In the genomic region with DNA sequence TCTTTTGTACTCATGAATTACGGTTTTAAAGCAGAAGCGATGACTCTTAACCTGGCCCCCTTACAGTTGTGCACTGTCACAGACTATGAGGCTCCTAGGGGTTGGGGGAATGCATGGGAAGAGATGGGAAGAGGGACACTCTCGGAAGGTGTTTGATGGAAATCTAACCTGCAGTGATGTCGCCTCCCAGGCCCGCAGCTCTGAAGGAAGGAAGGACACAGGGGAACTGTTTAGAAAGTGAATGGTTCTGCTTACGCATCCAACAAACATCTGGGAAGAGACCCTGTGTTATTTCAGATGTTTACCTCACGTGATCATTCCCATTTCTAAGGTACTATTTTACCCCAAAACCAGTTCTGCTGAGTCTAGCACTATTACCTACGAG, we compare ENCODE assay signal across 2 cellular contexts.
TF ChIP-seq lines count a peak whose summit lies in the region.

No MANE protein-coding gene starts in this region.

TF ChIP-seq in GM23338, 12 proteins besides CTCF, POLR2A, EP300 and RAD21 (continues in another document):
- TF ChIP-seq, protein P1, sequence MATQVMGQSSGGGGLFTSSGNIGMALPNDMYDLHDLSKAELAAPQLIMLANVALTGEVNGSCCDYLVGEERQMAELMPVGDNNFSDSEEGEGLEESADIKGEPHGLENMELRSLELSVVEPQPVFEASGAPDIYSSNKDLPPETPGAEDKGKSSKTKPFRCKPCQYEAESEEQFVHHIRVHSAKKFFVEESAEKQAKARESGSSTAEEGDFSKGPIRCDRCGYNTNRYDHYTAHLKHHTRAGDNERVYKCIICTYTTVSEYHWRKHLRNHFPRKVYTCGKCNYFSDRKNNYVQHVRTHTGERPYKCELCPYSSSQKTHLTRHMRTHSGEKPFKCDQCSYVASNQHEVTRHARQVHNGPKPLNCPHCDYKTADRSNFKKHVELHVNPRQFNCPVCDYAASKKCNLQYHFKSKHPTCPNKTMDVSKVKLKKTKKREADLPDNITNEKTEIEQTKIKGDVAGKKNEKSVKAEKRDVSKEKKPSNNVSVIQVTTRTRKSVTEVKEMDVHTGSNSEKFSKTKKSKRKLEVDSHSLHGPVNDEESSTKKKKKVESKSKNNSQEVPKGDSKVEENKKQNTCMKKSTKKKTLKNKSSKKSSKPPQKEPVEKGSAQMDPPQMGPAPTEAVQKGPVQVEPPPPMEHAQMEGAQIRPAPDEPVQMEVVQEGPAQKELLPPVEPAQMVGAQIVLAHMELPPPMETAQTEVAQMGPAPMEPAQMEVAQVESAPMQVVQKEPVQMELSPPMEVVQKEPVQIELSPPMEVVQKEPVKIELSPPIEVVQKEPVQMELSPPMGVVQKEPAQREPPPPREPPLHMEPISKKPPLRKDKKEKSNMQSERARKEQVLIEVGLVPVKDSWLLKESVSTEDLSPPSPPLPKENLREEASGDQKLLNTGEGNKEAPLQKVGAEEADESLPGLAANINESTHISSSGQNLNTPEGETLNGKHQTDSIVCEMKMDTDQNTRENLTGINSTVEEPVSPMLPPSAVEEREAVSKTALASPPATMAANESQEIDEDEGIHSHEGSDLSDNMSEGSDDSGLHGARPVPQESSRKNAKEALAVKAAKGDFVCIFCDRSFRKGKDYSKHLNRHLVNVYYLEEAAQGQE (IDR thresholded peaks at IDR 0.05; ENCODE audit: unreplicated experiment) = no peak
- TF ChIP-seq, protein P2, sequence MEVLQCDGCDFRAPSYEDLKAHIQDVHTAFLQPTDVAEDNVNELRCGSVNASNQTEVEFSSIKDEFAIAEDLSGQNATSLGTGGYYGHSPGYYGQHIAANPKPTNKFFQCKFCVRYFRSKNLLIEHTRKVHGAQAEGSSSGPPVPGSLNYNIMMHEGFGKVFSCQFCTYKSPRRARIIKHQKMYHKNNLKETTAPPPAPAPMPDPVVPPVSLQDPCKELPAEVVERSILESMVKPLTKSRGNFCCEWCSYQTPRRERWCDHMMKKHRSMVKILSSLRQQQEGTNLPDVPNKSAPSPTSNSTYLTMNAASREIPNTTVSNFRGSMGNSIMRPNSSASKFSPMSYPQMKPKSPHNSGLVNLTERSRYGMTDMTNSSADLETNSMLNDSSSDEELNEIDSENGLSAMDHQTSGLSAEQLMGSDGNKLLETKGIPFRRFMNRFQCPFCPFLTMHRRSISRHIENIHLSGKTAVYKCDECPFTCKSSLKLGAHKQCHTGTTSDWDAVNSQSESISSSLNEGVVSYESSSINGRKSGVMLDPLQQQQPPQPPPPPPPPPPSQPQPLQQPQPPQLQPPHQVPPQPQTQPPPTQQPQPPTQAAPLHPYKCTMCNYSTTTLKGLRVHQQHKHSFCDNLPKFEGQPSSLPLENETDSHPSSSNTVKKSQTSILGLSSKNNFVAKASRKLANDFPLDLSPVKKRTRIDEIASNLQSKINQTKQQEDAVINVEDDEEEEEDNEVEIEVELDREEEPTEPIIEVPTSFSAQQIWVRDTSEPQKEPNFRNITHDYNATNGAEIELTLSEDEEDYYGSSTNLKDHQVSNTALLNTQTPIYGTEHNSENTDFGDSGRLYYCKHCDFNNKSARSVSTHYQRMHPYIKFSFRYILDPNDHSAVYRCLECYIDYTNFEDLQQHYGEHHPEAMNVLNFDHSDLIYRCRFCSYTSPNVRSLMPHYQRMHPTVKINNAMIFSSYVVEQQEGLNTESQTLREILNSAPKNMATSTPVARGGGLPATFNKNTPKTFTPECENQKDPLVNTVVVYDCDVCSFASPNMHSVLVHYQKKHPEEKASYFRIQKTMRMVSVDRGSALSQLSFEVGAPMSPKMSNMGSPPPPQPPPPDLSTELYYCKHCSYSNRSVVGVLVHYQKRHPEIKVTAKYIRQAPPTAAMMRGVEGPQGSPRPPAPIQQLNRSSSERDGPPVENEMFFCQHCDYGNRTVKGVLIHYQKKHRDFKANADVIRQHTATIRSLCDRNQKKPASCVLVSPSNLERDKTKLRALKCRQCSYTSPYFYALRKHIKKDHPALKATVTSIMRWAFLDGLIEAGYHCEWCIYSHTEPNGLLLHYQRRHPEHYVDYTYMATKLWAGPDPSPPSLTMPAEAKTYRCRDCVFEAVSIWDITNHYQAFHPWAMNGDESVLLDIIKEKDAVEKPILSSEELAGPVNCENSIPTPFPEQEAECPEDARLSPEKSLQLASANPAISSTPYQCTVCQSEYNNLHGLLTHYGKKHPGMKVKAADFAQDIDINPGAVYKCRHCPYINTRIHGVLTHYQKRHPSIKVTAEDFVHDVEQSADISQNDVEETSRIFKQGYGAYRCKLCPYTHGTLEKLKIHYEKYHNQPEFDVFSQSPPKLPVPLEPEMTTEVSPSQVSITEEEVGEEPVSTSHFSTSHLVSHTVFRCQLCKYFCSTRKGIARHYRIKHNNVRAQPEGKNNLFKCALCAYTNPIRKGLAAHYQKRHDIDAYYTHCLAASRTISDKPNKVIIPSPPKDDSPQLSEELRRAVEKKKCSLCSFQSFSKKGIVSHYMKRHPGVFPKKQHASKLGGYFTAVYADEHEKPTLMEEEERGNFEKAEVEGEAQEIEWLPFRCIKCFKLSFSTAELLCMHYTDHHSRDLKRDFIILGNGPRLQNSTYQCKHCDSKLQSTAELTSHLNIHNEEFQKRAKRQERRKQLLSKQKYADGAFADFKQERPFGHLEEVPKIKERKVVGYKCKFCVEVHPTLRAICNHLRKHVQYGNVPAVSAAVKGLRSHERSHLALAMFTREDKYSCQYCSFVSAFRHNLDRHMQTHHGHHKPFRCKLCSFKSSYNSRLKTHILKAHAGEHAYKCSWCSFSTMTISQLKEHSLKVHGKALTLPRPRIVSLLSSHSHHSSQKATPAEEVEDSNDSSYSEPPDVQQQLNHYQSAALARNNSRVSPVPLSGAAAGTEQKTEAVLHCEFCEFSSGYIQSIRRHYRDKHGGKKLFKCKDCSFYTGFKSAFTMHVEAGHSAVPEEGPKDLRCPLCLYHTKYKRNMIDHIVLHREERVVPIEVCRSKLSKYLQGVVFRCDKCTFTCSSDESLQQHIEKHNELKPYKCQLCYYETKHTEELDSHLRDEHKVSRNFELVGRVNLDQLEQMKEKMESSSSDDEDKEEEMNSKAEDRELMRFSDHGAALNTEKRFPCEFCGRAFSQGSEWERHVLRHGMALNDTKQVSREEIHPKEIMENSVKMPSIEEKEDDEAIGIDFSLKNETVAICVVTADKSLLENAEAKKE (CRISPR knock-in tag; IDR thresholded peaks at IDR 0.05) = no peak
- TF ChIP-seq EZH2 (IDR thresholded peaks at IDR 0.05; ENCODE audit: low read depth, unreplicated experiment) (no peak), NANOG (IDR thresholded peaks at IDR 0.05; ENCODE audit: borderline replicate concordance) (no peak), ZNF331 (CRISPR knock-in tag; IDR thresholded peaks at IDR 0.05; ENCODE audit: low read depth) (no peak), CREB1 (CRISPR knock-in tag; IDR thresholded peaks at IDR 0.05; ENCODE audit: low read depth) (no peak), JUNB (IDR thresholded peaks at IDR 0.05; ENCODE audit: unreplicated experiment) (no peak), STAT1 (IDR thresholded peaks at IDR 0.05; ENCODE audit: unreplicated experiment) (no peak), EZH2phosphoT487 (IDR thresholded peaks at IDR 0.05; ENCODE audit: unreplicated experiment) (no peak)
- TF ChIP-seq, protein P3, sequence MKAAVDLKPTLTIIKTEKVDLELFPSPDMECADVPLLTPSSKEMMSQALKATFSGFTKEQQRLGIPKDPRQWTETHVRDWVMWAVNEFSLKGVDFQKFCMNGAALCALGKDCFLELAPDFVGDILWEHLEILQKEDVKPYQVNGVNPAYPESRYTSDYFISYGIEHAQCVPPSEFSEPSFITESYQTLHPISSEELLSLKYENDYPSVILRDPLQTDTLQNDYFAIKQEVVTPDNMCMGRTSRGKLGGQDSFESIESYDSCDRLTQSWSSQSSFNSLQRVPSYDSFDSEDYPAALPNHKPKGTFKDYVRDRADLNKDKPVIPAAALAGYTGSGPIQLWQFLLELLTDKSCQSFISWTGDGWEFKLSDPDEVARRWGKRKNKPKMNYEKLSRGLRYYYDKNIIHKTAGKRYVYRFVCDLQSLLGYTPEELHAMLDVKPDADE (IDR thresholded peaks at IDR 0.05) = no peak

TF ChIP-seq in WTC11, 78 proteins besides CTCF, POLR2A, EP300 and RAD21 (continued from another document):
- TF ChIP-seq, protein P4, sequence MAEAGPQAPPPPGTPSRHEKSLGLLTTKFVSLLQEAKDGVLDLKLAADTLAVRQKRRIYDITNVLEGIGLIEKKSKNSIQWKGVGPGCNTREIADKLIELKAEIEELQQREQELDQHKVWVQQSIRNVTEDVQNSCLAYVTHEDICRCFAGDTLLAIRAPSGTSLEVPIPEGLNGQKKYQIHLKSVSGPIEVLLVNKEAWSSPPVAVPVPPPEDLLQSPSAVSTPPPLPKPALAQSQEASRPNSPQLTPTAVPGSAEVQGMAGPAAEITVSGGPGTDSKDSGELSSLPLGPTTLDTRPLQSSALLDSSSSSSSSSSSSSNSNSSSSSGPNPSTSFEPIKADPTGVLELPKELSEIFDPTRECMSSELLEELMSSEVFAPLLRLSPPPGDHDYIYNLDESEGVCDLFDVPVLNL (CRISPR knock-in tag; IDR thresholded peaks at IDR 0.05; ENCODE audit: borderline replicate concordance, low read depth) = no peak
- TF ChIP-seq, protein P5, sequence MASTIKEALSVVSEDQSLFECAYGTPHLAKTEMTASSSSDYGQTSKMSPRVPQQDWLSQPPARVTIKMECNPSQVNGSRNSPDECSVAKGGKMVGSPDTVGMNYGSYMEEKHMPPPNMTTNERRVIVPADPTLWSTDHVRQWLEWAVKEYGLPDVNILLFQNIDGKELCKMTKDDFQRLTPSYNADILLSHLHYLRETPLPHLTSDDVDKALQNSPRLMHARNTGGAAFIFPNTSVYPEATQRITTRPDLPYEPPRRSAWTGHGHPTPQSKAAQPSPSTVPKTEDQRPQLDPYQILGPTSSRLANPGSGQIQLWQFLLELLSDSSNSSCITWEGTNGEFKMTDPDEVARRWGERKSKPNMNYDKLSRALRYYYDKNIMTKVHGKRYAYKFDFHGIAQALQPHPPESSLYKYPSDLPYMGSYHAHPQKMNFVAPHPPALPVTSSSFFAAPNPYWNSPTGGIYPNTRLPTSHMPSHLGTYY (CRISPR knock-in tag; IDR thresholded peaks at IDR 0.05) = no peak
- no peak for TF ChIP-seq ZNF138 (CRISPR knock-in tag; conservative IDR thresholded peaks at IDR 0.05)
- no peak for TF ChIP-seq SP1 (CRISPR knock-in tag; conservative IDR thresholded peaks at IDR 0.05)
- TF ChIP-seq, protein P6, sequence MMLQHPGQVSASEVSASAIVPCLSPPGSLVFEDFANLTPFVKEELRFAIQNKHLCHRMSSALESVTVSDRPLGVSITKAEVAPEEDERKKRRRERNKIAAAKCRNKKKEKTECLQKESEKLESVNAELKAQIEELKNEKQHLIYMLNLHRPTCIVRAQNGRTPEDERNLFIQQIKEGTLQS (CRISPR knock-in tag; conservative IDR thresholded peaks at IDR 0.05) = no peak
- TF ChIP-seq, protein P7, sequence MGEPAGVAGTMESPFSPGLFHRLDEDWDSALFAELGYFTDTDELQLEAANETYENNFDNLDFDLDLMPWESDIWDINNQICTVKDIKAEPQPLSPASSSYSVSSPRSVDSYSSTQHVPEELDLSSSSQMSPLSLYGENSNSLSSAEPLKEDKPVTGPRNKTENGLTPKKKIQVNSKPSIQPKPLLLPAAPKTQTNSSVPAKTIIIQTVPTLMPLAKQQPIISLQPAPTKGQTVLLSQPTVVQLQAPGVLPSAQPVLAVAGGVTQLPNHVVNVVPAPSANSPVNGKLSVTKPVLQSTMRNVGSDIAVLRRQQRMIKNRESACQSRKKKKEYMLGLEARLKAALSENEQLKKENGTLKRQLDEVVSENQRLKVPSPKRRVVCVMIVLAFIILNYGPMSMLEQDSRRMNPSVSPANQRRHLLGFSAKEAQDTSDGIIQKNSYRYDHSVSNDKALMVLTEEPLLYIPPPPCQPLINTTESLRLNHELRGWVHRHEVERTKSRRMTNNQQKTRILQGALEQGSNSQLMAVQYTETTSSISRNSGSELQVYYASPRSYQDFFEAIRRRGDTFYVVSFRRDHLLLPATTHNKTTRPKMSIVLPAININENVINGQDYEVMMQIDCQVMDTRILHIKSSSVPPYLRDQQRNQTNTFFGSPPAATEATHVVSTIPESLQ (CRISPR knock-in tag; IDR thresholded peaks at IDR 0.05) = no peak
- TF ChIP-seq, protein P8, sequence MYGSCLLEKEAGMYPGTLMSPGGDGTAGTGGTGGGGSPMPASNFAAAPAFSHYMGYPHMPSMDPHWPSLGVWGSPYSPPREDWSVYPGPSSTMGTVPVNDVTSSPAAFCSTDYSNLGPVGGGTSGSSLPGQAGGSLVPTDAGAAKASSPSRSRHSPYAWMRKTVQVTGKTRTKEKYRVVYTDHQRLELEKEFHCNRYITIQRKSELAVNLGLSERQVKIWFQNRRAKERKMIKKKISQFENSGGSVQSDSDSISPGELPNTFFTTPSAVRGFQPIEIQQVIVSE (CRISPR knock-in tag; IDR thresholded peaks at IDR 0.05; ENCODE audit: borderline replicate concordance) = no peak
- TF ChIP-seq PRRX2 (CRISPR knock-in tag; IDR thresholded peaks at IDR 0.05) = no peak
